Comparison of ENCODE assay signal across 17 cellular contexts in the genomic region with DNA sequence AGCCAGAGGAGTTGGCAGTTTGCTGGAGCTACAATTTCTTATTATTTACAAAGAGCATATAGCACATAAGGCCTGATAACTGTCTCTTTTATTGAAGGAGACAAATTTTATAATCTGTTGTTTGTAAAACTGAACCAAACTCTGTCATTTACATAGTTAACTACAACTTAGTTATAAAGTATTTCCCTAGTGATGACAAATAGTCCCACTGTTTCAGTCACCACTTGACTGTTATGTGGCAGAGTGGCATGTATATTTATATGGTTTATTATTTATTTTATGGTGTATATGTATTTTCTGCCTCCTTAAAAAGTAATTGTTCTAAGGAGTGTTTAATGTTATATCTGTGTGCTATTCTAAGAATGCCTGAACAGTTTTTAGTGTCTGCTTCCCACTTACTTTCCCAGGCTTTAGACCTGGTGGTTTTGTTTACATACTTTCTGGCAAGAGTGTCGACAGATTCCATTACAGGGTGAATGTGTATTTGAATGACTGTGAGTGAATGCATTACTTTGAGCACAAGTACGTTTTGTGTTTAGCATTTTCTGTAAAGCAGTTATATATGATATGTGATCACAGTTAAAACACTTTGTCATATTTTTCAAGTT. TPM values are rescaled to one million over a fixed set of nuclear protein-coding genes. Genes with fewer than 3 reads are reported as not detected.
DNase-seq lines count a peak whose midpoint lies in the region; ATAC-seq and TF ChIP-seq lines count a peak whose summit lies in the region.
"Had no signal": no experiment of that assay in that cellular context is flagged by ENCODE, and none has a peak within 500 bp of the region (broad histone marks: within the 10 kb centered on the region; RNA-seq: fewer than 3 reads in every experiment).

No MANE protein-coding gene starts in this region.

- no peaks in the 10 kb centered on the region for H3K9me3 Mint-ChIP-seq in nephron
- H3K9me3 Mint-ChIP-seq: activated T-cell treated with anti-CD3 and anti-CD28 coated beads, Interleukin-2, amount 50 U/mL, for 4 hours; natural killer cell treated with Interleukin-12 subunit alpha and Interleukin-12 subunit beta and Interleukin-15 and Interleukin-18, amount 100 ng/mL, for 72 hours; stimulated activated effector memory CD8-positive, alpha-beta T cell treated with anti-CD3 and anti-CD28 coated beads, Interleukin-12 subunit alpha, Interleukin-12 subunit beta, amount 100 ng/mL, for 72 hours had no signal

- no peak overlapping the region for H3K9ac ChIP-seq in HUES64 (ENCODE audit: low read depth, low read length)

- H3K4me1 ChIP-seq in HUES64 (ENCODE audit: insufficient read depth, low read length) (peaks cover 63% of the 10 kb centered on the region), esophagus muscularis mucosa (peaks cover 17 to 46% (median 39%) of the 10 kb centered on the region in 4 donors), prostate gland (replicated peaks) (no peaks in the 10 kb centered on the region)

- DNase-seq in Caki2 (ENCODE audit: low read depth) (peak; percentile 8), esophagus muscularis mucosa (ENCODE audit: extremely low spot score) (no peak), caudate nucleus (lab: John Stamatoyannopoulos, UW) (no peak), prostate gland (ENCODE audit: low spot score) (no peak)
- DNase-seq: activated CD4-positive, CD25-positive, alpha-beta regulatory T cell treated with anti-CD3 and anti-CD28 coated beads, Interleukin-2, amount 50 U/mL, for 72 hours; activated T-cell treated with anti-CD3 and anti-CD28 coated beads, Interleukin-2, amount 50 U/mL, for 4 hours; aorta; C1 segment of cervical spinal cord; NCI-H1436; NK-92 treated with Interleukin-12 subunit alpha and Interleukin-12 subunit beta, amount 100 ng/mL, for 24 hours had no signal

- ATAC-seq in GM19452 (IDR thresholded peaks at IDR 0.05; ENCODE audit: unreplicated experiment) = no peak
- ATAC-seq in GM18519 (IDR thresholded peaks at IDR 0.05; ENCODE audit: low FRiP score, unreplicated experiment) = no peak
- ATAC-seq: activated T-cell treated with anti-CD3 and anti-CD28 coated beads, Interleukin-2, amount 50 U/mL, for 4 hours; natural killer cell treated with Interleukin-12 subunit alpha and Interleukin-12 subunit beta and Interleukin-15 and Interleukin-18, amount 100 ng/mL, for 72 hours; stimulated activated effector memory CD8-positive, alpha-beta T cell treated with anti-CD3 and anti-CD28 coated beads, Interleukin-12 subunit alpha, Interleukin-12 subunit beta, amount 100 ng/mL, for 72 hours had no signal

- H3K4me3 ChIP-seq in HUES64 (ENCODE audit: low read length) = no peak overlapping the region
- no peak overlapping the region for H3K4me3 ChIP-seq in esophagus muscularis mucosa
- no peak overlapping the region for H3K4me3 ChIP-seq in prostate gland

- no peak for TF ChIP-seq POLR2A in esophagus muscularis mucosa (IDR thresholded peaks at IDR 0.05; ENCODE audit: low read depth)
- no peak for TF ChIP-seq POLR2A in prostate gland (IDR thresholded peaks at IDR 0.05)

- H3K36me3 Mint-ChIP-seq in nephron (ENCODE audit: low read depth) = peaks cover 67% of the 10 kb centered on the region

- in situ Hi-C loops in Caki2 (cut with HindIII; ENCODE audit: low pct_unique_long_range_greater_than_20kb, low sequenced_read_pairs) = no loop called here

- no peaks in the 10 kb centered on the region for H3K27me3 ChIP-seq in HUES64 (ENCODE audit: insufficient read depth, low read length)
- no peaks in the 10 kb centered on the region for H3K27me3 ChIP-seq in esophagus muscularis mucosa
- H3K27me3 ChIP-seq in prostate gland (replicated peaks; ENCODE audit: insufficient read depth) = no peaks in the 10 kb centered on the region

- H3K27ac ChIP-seq in HUES64 (ENCODE audit: low read depth, low read length) (0 out of 2 replicates have a peak overlapping the region, but pooled peaks have one; percentile 61), esophagus muscularis mucosa (replicated peaks in 1 of 4) (peak overlapping the region; percentile 13 to 67 (median 32)), caudate nucleus (ENCODE audit: low read depth, low read length) (no peak overlapping the region), prostate gland (no peak overlapping the region)

- H3K36me3 ChIP-seq in HUES64 (ENCODE audit: insufficient read depth, low read length) = peaks cover 14% of the 10 kb centered on the region; the same call in 1 of the 2 replicates
- peaks cover 0 to 11% (median 2%) of the 10 kb centered on the region in 4 donors for H3K36me3 ChIP-seq in esophagus muscularis mucosa
- H3K36me3 ChIP-seq in prostate gland = no peaks in the 10 kb centered on the region

- intact Hi-C loops in esophagus muscularis mucosa (cut with DNase I) = no loop called here
- intact Hi-C loops in prostate gland (cut with DNase I) = no loop called here

- H3K27ac Mint-ChIP-seq in nephron = peak overlapping the region; percentile 66 to 94 (median 73)
- H3K27ac Mint-ChIP-seq: natural killer cell treated with Interleukin-12 subunit alpha and Interleukin-12 subunit beta and Interleukin-15 and Interleukin-18, amount 100 ng/mL, for 72 hours; stimulated activated effector memory CD8-positive, alpha-beta T cell treated with anti-CD3 and anti-CD28 coated beads, Interleukin-12 subunit alpha, Interleukin-12 subunit beta, amount 100 ng/mL, for 72 hours had no signal

- H3K9me3 ChIP-seq in HUES64 (ENCODE audit: insufficient read depth, low read depth, low read length) (no peaks in the 10 kb centered on the region), esophagus muscularis mucosa (no peaks in the 10 kb centered on the region), prostate gland (no peaks in the 10 kb centered on the region)

- no peak for TF ChIP-seq CTCF in esophagus muscularis mucosa (IDR thresholded peaks at IDR 0.05)
- no peak for TF ChIP-seq CTCF in nephron (IDR thresholded peaks at IDR 0.05; ENCODE audit: unreplicated experiment in 3 of 3)
- no peak for TF ChIP-seq CTCF in prostate gland (IDR thresholded peaks at IDR 0.05)

- H3K4me1 Mint-ChIP-seq in nephron = peaks cover 21% of the 10 kb centered on the region

- no peaks in the 10 kb centered on the region for H3K27me3 Mint-ChIP-seq in nephron (ENCODE audit: low read depth)
- H3K27me3 Mint-ChIP-seq: natural killer cell treated with Interleukin-12 subunit alpha and Interleukin-12 subunit beta and Interleukin-15 and Interleukin-18, amount 100 ng/mL, for 72 hours had no signal

- no peak overlapping the region for H3K4me3 Mint-ChIP-seq in nephron
- H3K4me3 Mint-ChIP-seq: activated T-cell treated with anti-CD3 and anti-CD28 coated beads, Interleukin-2, amount 50 U/mL, for 4 hours; natural killer cell treated with Interleukin-12 subunit alpha and Interleukin-12 subunit beta and Interleukin-15 and Interleukin-18, amount 100 ng/mL, for 72 hours; stimulated activated effector memory CD8-positive, alpha-beta T cell treated with anti-CD3 and anti-CD28 coated beads, Interleukin-12 subunit alpha, Interleukin-12 subunit beta, amount 100 ng/mL, for 72 hours had no signal

- TF ChIP-seq EP300 in esophagus muscularis mucosa (IDR thresholded peaks at IDR 0.05) = no peak

- 47% methylated on average over 2 of the region's 2 CpGs for WGBS in HUES64
- 47% methylated on average over 2 of the region's 2 CpGs for WGBS in esophagus muscularis mucosa
- 51% methylated on average over 2 of the region's 2 CpGs for WGBS in prostate gland

RNA-seq across cellular contexts. Expression of gene TSEN15, which starts 10.0 kb away (rescaled TPM):
- 41.1 and 52.3 TPM in 2 replicates for total RNA-seq in Caki2 (2014; rRNA removed; shearing (Covaris generic); ENCODE audit: low replicate concordance)
- 27.1 TPM for polyA plus RNA-seq in HUES64 (2013, experiment 1 of 2)
- polyA plus RNA-seq in HUES64 (2013, experiment 2 of 2) = 41.1 TPM
- 10 to 100 TPM; 27.3 to 52.3 (median 33.4) TPM for total RNA-seq in esophagus muscularis mucosa
- total RNA-seq in prostate gland = 10 to 100 TPM; 33.4 to 36.8 TPM

RNA-seq across cellular contexts. Expression of gene COLGALT2, which starts 24.0 kb away (rescaled TPM):
- total RNA-seq in Caki2 (2014; rRNA removed; shearing (Covaris generic); ENCODE audit: low replicate concordance) = 0.09 and 0.10 TPM in 2 replicates
- polyA plus RNA-seq in HUES64 (2013, experiment 1 of 2) = 4.8 TPM
- polyA plus RNA-seq in HUES64 (2013, experiment 2 of 2) = 6.7 TPM
- 1 to 10 TPM; 4.3 to 5.9 (median 5.1) TPM for total RNA-seq in esophagus muscularis mucosa
- total RNA-seq in prostate gland = 1 to 10 TPM; 1.5 to 9.0 TPM
- total RNA-seq: HT-29 had no signal

Comparison
In these comparisons a context has a peak if more than half of its experiments do, and no peak if none do; other contexts are left out.
1. H3K27ac ChIP-seq: peak in HUES64 (single experiment) and esophagus muscularis mucosa (4 of 4); none in caudate nucleus (single experiment) and prostate gland (0 of 2).